Comparison of ENCODE assay signal across 8 cellular contexts in the genomic region with DNA sequence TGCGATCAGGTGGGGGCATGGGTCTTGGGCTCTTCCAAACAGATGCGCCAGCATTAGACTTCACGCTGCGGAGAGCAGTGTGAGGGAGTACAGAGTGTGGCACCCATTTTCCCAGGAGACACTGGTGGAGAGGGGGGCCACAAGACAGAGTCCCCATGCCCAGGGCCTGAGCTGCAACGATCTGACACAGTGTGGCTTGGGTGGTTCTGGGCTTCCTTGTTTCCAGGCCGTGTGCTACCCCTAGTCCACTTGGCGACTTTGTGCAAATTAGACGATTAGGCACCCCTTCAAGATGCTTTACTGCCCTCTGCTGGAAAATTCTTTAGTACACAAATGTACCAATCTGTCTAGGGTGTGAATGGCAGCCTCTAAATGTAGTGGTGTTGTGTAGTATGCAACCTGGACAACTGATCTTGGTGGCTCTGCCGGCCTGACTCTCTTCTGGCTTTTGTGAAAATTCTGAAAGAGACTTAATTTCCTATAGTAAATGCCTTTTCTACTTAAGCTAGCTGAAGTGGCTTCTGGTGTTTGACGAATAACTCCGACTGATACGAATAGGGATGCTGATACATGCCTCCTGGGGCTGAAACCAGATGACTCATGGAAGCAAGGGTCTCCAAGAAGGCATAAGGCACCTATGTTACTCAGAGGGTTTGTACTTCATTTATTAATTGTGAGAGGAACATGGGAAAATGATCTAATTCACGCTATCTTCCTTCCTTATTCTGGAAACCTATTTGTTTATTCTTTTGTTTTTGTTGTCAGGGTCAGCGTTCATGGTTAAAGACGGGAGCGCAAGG.
DNase-seq lines count a peak whose midpoint lies in the region; ATAC-seq and TF ChIP-seq lines count a peak whose summit lies in the region.

No MANE protein-coding gene starts in this region.

- no peaks in the 10 kb centered on the region for H3K4me1 ChIP-seq in lung (ENCODE audit: control insufficient read depth in 2 of 2, insufficient read depth in 2 of 2, low read length in 2 of 2)

- H3K9me3 ChIP-seq in lung (ENCODE audit: control insufficient read depth in 2 of 2, insufficient read depth in 1 of 2, low read length in 1 of 2): no peaks in the 10 kb centered on the region

- WGBS in lung, 2 donors: 62 to 66% methylated on average over 16 of the region's 16 CpGs

- H3K4me3 ChIP-seq in GM06990 (replicated peaks; ENCODE audit: low read depth, low read length) (no peak overlapping the region), lung (no peak overlapping the region)

- TF ChIP-seq CTCF in GM06990 (IDR thresholded peaks at IDR 0.05; ENCODE audit: insufficient read depth, low read length, poor library complexity, severe bottlenecking) (peak; percentile 48), RWPE1 (conservative IDR thresholded peaks at IDR 0.05; ENCODE audit: low read depth) (peak; percentile 35), lung (IDR thresholded peaks at IDR 0.05; ENCODE audit: control extremely low read depth, extremely low read depth) (peak; percentile 46)

- H3K27ac ChIP-seq in RWPE1 (peak overlapping the region; percentile 75), lung (ENCODE audit: low read depth in 1 of 2, low read length in 1 of 2) (no peak overlapping the region)

- ATAC-seq in lung (ENCODE audit: insufficient read depth, low FRiP score) (peak; percentile 68), HG02571 (IDR thresholded peaks at IDR 0.05; ENCODE audit: unreplicated experiment) (no peak), GM18861 (IDR thresholded peaks at IDR 0.05; ENCODE audit: unreplicated experiment) (no peak)

- POLR2A ChIA-PET in RWPE1 (lab: Yijun Ruan, JAX; ENCODE audit: low non-redundant PET): no interaction called here

- H3K36me3 ChIP-seq in GM06990 (ENCODE audit: control insufficient read depth, insufficient read depth, low read length) (no peaks in the 10 kb centered on the region), lung (ENCODE audit: control insufficient read depth in 2 of 2, insufficient read depth in 2 of 2, low read length in 2 of 2) (no peaks in the 10 kb centered on the region)

- CTCF ChIA-PET in RWPE1 (lab: Yijun Ruan, JAX): interaction anchor here (0.6 kb wide), 1 partner anchor 422 kb away, joined by 3 read pairs; no protein-coding TSS in a partner anchor

- peak; percentile 70 for DNase-seq in A172 (ENCODE audit: low spot score)
- DNase-seq in GM06990 (ENCODE audit: extremely low read depth, insufficient read length): no peak
- DNase-seq in NAMALWA (ENCODE audit: low spot score): peak; percentile 85
- DNase-seq in RWPE1 (ENCODE audit: low spot score): peak; percentile 23
- peak; percentile 60 to 77 for DNase-seq in dermis microvascular lymphatic vessel endothelial cell (ENCODE audit: low read depth in 2 of 2)
- no peak for DNase-seq in lung (ENCODE audit: low spot score)

- H3K27me3 ChIP-seq in GM06990 (replicated peaks; ENCODE audit: control insufficient read depth, insufficient read depth, low read length) (no peaks in the 10 kb centered on the region; the same call in 1 of the 2 replicates), lung (ENCODE audit: control insufficient read depth, insufficient read depth) (no peaks in the 10 kb centered on the region)

Comparison
In these comparisons a context has a peak if more than half of its experiments do, and no peak if none do; other contexts are left out.
1. DNase-seq: peak in A172 (single experiment), NAMALWA (single experiment), RWPE1 (single experiment) and dermis microvascular lymphatic vessel endothelial cell (2 of 2); none in GM06990 (single experiment) and lung (single experiment).
2. Peak in every context shown above with its lines, with median percentiles within 50 percentile points of each other: CTCF ChIP-seq.